19 cellular contexts compared by ENCODE assay signal in the genomic region with DNA sequence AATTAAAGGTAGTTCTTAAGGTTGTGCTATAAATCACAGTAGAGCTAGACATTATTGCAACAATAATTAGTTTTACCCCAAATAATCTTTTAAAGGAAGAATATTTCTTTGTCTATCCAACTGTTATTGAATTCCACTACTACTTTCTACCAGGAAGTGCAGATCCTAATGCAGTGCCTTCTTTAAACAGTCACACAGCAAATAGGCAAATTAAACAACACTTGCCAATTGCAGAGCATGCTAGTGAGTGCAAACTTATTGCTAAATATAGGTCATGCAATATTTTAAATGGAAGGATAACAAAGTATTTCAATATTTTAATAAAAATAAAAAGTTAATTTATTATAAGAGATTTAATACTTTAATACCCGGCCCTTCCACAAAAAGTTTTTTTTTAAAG.
A peak's percentile ranks its signal among the peaks of the same experiment; 100 is the strongest.
DNase-seq lines count a peak whose midpoint lies in the region; ATAC-seq, FAIRE-seq and TF ChIP-seq lines count a peak whose summit lies in the region.
"Had no signal": no experiment of that assay in that cellular context is flagged by ENCODE, and none has a peak within 500 bp of the region (broad histone marks: within the 10 kb centered on the region; RNA-seq: fewer than 3 reads in every experiment).

No MANE protein-coding gene starts in this region.

- H3K9me3 ChIP-seq in right lobe of liver (no peaks in the 10 kb centered on the region), HepG2 (ENCODE audit: low read length) (no peaks in the 10 kb centered on the region), left lung (no peaks in the 10 kb centered on the region), SK-N-SH (no peaks in the 10 kb centered on the region)
- H3K9me3 ChIP-seq: BLaER1, Caco-2 had no signal

- H3K4me1 ChIP-seq in right lobe of liver (no peaks in the 10 kb centered on the region), HepG2 (ENCODE audit: insufficient read depth, low read length) (no peaks in the 10 kb centered on the region), left lung (no peaks in the 10 kb centered on the region), SK-N-SH (ENCODE audit: control insufficient read depth in 1 of 2, insufficient read depth in 2 of 2, low read depth in 1 of 2, low read length in 1 of 2) (no peaks in the 10 kb centered on the region)
- H3K4me1 ChIP-seq: BLaER1, Caco-2 had no signal

- TF ChIP-seq EP300 in HepG2 (IDR thresholded peaks at IDR 0.05; ENCODE audit: low read depth in 2 of 2, low read length in 2 of 2) = no peak
- no peak for TF ChIP-seq EP300 in HepG2 (CRISPR knock-in tag; IDR thresholded peaks at IDR 0.05; ENCODE audit: borderline replicate concordance)
- no peak for TF ChIP-seq EP300 in SK-N-SH (IDR thresholded peaks at IDR 0.05; ENCODE audit: borderline replicate concordance in 1 of 2, low read depth in 1 of 2, low read length in 1 of 2)

- H4K20me1 ChIP-seq in HepG2 (ENCODE audit: insufficient read depth, low read length) = no peaks in the 10 kb centered on the region
- H4K20me1 ChIP-seq in SK-N-SH (ENCODE audit: insufficient read depth) = no peaks in the 10 kb centered on the region
- H4K20me1 ChIP-seq: BLaER1 had no signal

- no peak for TF ChIP-seq POLR2A in right lobe of liver (IDR thresholded peaks at IDR 0.05)
- TF ChIP-seq POLR2A in HepG2 (IDR thresholded peaks at IDR 0.05; ENCODE audit: insufficient read depth in 1 of 2, low read depth in 2 of 2, low read length in 2 of 2) = no peak

- no peak overlapping the region for H3K4me3 ChIP-seq in right lobe of liver
- no peak overlapping the region for H3K4me3 ChIP-seq in HepG2 (replicated peaks in 1 of 3; ENCODE audit: insufficient read depth in 1 of 3, low read depth in 2 of 3, low read length in 3 of 3)
- H3K4me3 ChIP-seq in left lung = no peak overlapping the region
- H3K4me3 ChIP-seq in SK-N-SH (ENCODE audit: low read depth in 2 of 2, low read length in 1 of 2) = no peak overlapping the region
- H3K4me3 ChIP-seq: BLaER1, GM23338 had no signal

- H3F3A ChIP-seq in SK-N-SH (replicated peaks; ENCODE audit: insufficient read depth) = no peaks in the 10 kb centered on the region

- POLR2A ChIA-PET in HepG2 (lab: Yijun Ruan, JAX) = no interaction called here
- POLR2A ChIA-PET in SK-N-SH (lab: Yijun Ruan, JAX) = no interaction called here

- BruUV-seq in HepG2 (replicated peaks; lab: Mats Ljungman, UMichigan) = no TSS peak

- in situ Hi-C loops in HepG2 (cut with HindIII; ENCODE audit: extremely low pct_ligation_motif_present, low pct_unique_long_range_greater_than_20kb) = no loop called here

- 83% methylated on average over 1 of the region's 1 CpG for whole genome bisulfite sequencing in right lobe of liver (ENCODE audit: insufficient coverage, low coverage, low lambda C conversion rate, missing lambda C conversion rate)
- WGBS in HepG2 (ENCODE audit: low lambda C conversion rate) = 54% methylated on average over 1 of the region's 1 CpG
- 96% methylated on average over 1 of the region's 1 CpG for whole genome bisulfite sequencing in SK-N-SH (ENCODE audit: low lambda C conversion rate)

- H3K27ac ChIP-seq in right lobe of liver (no peak overlapping the region), HepG2 (ENCODE audit: extremely low read length, insufficient read depth, low read length) (no peak overlapping the region), left lung (no peak overlapping the region), SK-N-SH (ENCODE audit: low read depth in 2 of 2, low read length in 1 of 2) (no peak overlapping the region)
- H3K27ac ChIP-seq: BLaER1, C4-2B had no signal

- FAIRE-seq in HepG2 (lab: Jason Lieb, UNC) (no peak), colon (lab: Jason Lieb, UNC) (peak; percentile 60)
- FAIRE-seq: GM12891, GM18507 had no signal

- intact Hi-C loops in right lobe of liver (cut with DNase I) (no loop called here), HepG2 (cut with micrococcal nuclease; ENCODE audit: unreplicated experiment) (no loop called here), left lung (cut with DNase I) (no loop called here)

- no peaks in the 10 kb centered on the region for H3K79me2 ChIP-seq in HepG2 (ENCODE audit: insufficient read depth, low read length)
- no peaks in the 10 kb centered on the region for H3K79me2 ChIP-seq in SK-N-SH (ENCODE audit: insufficient read depth)

- DNase-seq in right lobe of liver (no peak), HepG2 (ENCODE audit: low spot score) (no peak), left lobe of liver (ENCODE audit: low spot score) (no peak), left lung (no peak), SK-N-SH (no peak)
- DNase-seq: Caco-2; CD4-positive, CD25-positive, alpha-beta regulatory T cell; CD8-positive, alpha-beta T cell; DMS153; DMS79 treated with DMSO at 0.1 percent for 48 hours; GF-D8; H9 had no signal

- H3K9ac ChIP-seq in HepG2 (ENCODE audit: insufficient read depth, low read depth, low read length) = no peak overlapping the region
- no peak overlapping the region for H3K9ac ChIP-seq in SK-N-SH
- H3K9ac ChIP-seq: BLaER1 had no signal

- CTCF ChIA-PET in HepG2 (lab: Yijun Ruan, JAX; ENCODE audit: low intra/inter-chr PET ratio, low total read pairs) = no interaction called here
- CTCF ChIA-PET in SK-N-SH (lab: Yijun Ruan, JAX) = interaction anchor here (1.7 kb wide), 1 partner anchor 9 kb away, joined by 3 read pairs; no protein-coding TSS in a partner anchor

- ATAC-seq in right lobe of liver = peak; percentile 52 to 86 (median 67)
- ATAC-seq in HepG2 = no peak
- peak; percentile 68 for ATAC-seq in left lobe of liver
- no peak for ATAC-seq in left lung
- ATAC-seq: CD8-positive, alpha-beta T cell; GM23338; HCT116 had no signal

- H3K9me2 ChIP-seq in SK-N-SH = no peaks in the 10 kb centered on the region

- H3K36me3 ChIP-seq in right lobe of liver = no peaks in the 10 kb centered on the region
- H3K36me3 ChIP-seq in HepG2 (replicated peaks in 1 of 2; ENCODE audit: control insufficient read depth in 1 of 2, insufficient read depth in 2 of 2, low read length in 2 of 2) = no peaks in the 10 kb centered on the region
- H3K36me3 ChIP-seq in left lung = no peaks in the 10 kb centered on the region
- H3K36me3 ChIP-seq in SK-N-SH (replicated peaks in 1 of 2; ENCODE audit: control insufficient read depth in 1 of 2, insufficient read depth in 2 of 2, low read length in 1 of 2) = no peaks in the 10 kb centered on the region
- H3K36me3 ChIP-seq: BLaER1 had no signal

- H3K4me2 ChIP-seq in HepG2 (ENCODE audit: low read depth, low read length) (no peak overlapping the region), SK-N-SH (no peak overlapping the region)
- H3K4me2 ChIP-seq: BLaER1, GM23338 had no signal

- no peak for TF ChIP-seq CTCF in right lobe of liver (IDR thresholded peaks at IDR 0.05)
- TF ChIP-seq CTCF in HepG2 (CRISPR knock-in tag; IDR thresholded peaks at IDR 0.05) = no peak
- no peak for TF ChIP-seq CTCF in left lung (IDR thresholded peaks at IDR 0.05)
- no peak for TF ChIP-seq CTCF in SK-N-SH (IDR thresholded peaks at IDR 0.05)

- H3K27me3 ChIP-seq in right lobe of liver (no peaks in the 10 kb centered on the region), HepG2 (ENCODE audit: control insufficient read depth in 1 of 2, insufficient read depth in 2 of 2, low read length in 2 of 2) (no peaks in the 10 kb centered on the region), left lung (no peaks in the 10 kb centered on the region), SK-N-SH (ENCODE audit: insufficient read depth) (no peaks in the 10 kb centered on the region)
- H3K27me3 ChIP-seq: BLaER1 had no signal

- H2AFZ ChIP-seq in HepG2 (ENCODE audit: low read length) = no peak overlapping the region
- no peak overlapping the region for H2AFZ ChIP-seq in SK-N-SH (ENCODE audit: low read depth)
- H2AFZ ChIP-seq: GM23338 had no signal

- TF ChIP-seq RAD21 in HepG2 (CRISPR knock-in tag; IDR thresholded peaks at IDR 0.05) (no peak), SK-N-SH (IDR thresholded peaks at IDR 0.05; ENCODE audit: low read length) (no peak)

TF ChIP-seq in HepG2, 621 proteins besides CTCF, POLR2A, EP300 and RAD21 (continues in another document):
- TF ChIP-seq ZFYVE20 (CRISPR knock-in tag; IDR thresholded peaks at IDR 0.05; ENCODE audit: borderline replicate concordance, low read depth) = no peak
- TF ChIP-seq ZNF33B (CRISPR knock-in tag; IDR thresholded peaks at IDR 0.05) = no peak
- TF ChIP-seq, protein P1, sequence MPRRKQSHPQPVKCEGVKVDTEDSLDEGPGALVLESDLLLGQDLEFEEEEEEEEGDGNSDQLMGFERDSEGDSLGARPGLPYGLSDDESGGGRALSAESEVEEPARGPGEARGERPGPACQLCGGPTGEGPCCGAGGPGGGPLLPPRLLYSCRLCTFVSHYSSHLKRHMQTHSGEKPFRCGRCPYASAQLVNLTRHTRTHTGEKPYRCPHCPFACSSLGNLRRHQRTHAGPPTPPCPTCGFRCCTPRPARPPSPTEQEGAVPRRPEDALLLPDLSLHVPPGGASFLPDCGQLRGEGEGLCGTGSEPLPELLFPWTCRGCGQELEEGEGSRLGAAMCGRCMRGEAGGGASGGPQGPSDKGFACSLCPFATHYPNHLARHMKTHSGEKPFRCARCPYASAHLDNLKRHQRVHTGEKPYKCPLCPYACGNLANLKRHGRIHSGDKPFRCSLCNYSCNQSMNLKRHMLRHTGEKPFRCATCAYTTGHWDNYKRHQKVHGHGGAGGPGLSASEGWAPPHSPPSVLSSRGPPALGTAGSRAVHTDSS (CRISPR knock-in tag; conservative IDR thresholded peaks at IDR 0.05) = no peak
- TF ChIP-seq ZMYM4 (CRISPR knock-in tag; IDR thresholded peaks at IDR 0.05) = no peak
- TF ChIP-seq ZNF556 (CRISPR knock-in tag; IDR thresholded peaks at IDR 0.05; ENCODE audit: borderline replicate concordance) = no peak
- TF ChIP-seq ZNF768 (CRISPR knock-in tag; IDR thresholded peaks at IDR 0.05) = no peak

TF ChIP-seq in SK-N-SH, 30 proteins besides CTCF, POLR2A, EP300 and RAD21 (continues in another document):
- TF ChIP-seq RFX5 (IDR thresholded peaks at IDR 0.05; ENCODE audit: low read length) = no peak
- no peak for TF ChIP-seq MXI1 (IDR thresholded peaks at IDR 0.05; ENCODE audit: low read depth, low read length)
- no peak for TF ChIP-seq RXRA (IDR thresholded peaks at IDR 0.05; ENCODE audit: borderline replicate concordance, low read depth)
- TF ChIP-seq NFIC (IDR thresholded peaks at IDR 0.05; ENCODE audit: borderline replicate concordance) = no peak
- TF ChIP-seq, protein P2, sequence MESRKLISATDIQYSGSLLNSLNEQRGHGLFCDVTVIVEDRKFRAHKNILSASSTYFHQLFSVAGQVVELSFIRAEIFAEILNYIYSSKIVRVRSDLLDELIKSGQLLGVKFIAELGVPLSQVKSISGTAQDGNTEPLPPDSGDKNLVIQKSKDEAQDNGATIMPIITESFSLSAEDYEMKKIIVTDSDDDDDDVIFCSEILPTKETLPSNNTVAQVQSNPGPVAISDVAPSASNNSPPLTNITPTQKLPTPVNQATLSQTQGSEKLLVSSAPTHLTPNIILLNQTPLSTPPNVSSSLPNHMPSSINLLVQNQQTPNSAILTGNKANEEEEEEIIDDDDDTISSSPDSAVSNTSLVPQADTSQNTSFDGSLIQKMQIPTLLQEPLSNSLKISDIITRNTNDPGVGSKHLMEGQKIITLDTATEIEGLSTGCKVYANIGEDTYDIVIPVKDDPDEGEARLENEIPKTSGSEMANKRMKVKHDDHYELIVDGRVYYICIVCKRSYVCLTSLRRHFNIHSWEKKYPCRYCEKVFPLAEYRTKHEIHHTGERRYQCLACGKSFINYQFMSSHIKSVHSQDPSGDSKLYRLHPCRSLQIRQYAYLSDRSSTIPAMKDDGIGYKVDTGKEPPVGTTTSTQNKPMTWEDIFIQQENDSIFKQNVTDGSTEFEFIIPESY (IDR thresholded peaks at IDR 0.05; ENCODE audit: borderline replicate concordance, low read depth) = no peak

Comparison
In these comparisons a context has a peak if more than half of its experiments do, and no peak if none do; other contexts are left out.
1. ATAC-seq: peak in right lobe of liver (4 of 4) and left lobe of liver (single experiment); none in HepG2 (single experiment) and left lung (single experiment).